Comparison of ENCODE assay signal across 8 cellular contexts in genomic region chr3:171614318-171614967, GRCh38.
DNase-seq lines count a peak whose midpoint lies in the region; ATAC-seq and TF ChIP-seq lines count a peak whose summit lies in the region.

No MANE protein-coding gene starts in this region.

- DNase-seq in CD14-positive monocyte (ENCODE audit: low spot score) = no peak
- peak; percentile 47 to 58 for DNase-seq in HAP-1 (ENCODE audit: low spot score in 2 of 2)
- DNase-seq in lower lobe of right lung = no peak
- DNase-seq in ureter (ENCODE audit: low spot score) = no peak
- DNase-seq in activated CD4-positive, CD25-positive, alpha-beta regulatory T cell (lab: John Stamatoyannopoulos, UW) = no peak

- intact Hi-C loops in CD14-positive monocyte (cut with micrococcal nuclease) = no loop called here
- intact Hi-C loops in lower lobe of right lung (cut with DNase I) = no loop called here

- H3K4me3 ChIP-seq in HAP-1 (no peak overlapping the region), lower lobe of right lung (no peak overlapping the region)

- peak overlapping the region in 1 of 7 donors; percentile 16 for H3K27ac Mint-ChIP-seq in CD14-positive monocyte
- no peak overlapping the region for H3K27ac Mint-ChIP-seq in brain

- H3K27me3 ChIP-seq in HAP-1 (ENCODE audit: low read depth) = no peaks in the 10 kb centered on the region
- no peaks in the 10 kb centered on the region for H3K27me3 ChIP-seq in lower lobe of right lung (ENCODE audit: low read depth)

- H3K36me3 Mint-ChIP-seq in CD14-positive monocyte (peaks cover 54 to 81% of the 10 kb centered on the region in 2 donors), brain (peaks cover 19% of the 10 kb centered on the region)

- no peaks in the 10 kb centered on the region for H3K36me3 ChIP-seq in HAP-1 (replicated peaks)
- H3K36me3 ChIP-seq in lower lobe of right lung = peaks cover 18% of the 10 kb centered on the region

- H3K4me3 Mint-ChIP-seq in CD14-positive monocyte (no peak overlapping the region), brain (no peak overlapping the region)

- TF ChIP-seq CTCF in CD14-positive monocyte (IDR thresholded peaks at IDR 0.05) = peak; percentile 38
- peak; percentile 27 to 63 for TF ChIP-seq CTCF in brain (conservative IDR thresholded peaks at IDR 0.05)
- peak; percentile 28 for TF ChIP-seq CTCF in lower lobe of right lung (IDR thresholded peaks at IDR 0.05)

- peak in 1 of 2 donors; percentile 54 for ATAC-seq in lower lobe of right lung
- ATAC-seq in GM19023 (IDR thresholded peaks at IDR 0.05; ENCODE audit: unreplicated experiment) = no peak
- no peak for ATAC-seq in GM18870 (IDR thresholded peaks at IDR 0.05; ENCODE audit: unreplicated experiment)

- H3K27ac ChIP-seq in lower lobe of right lung = no peak overlapping the region

- H3K4me1 ChIP-seq in HAP-1 (no peaks in the 10 kb centered on the region; the same call in 1 of the 2 replicates), lower lobe of right lung (no peaks in the 10 kb centered on the region)

- H3K9me3 ChIP-seq in HAP-1 (no peaks in the 10 kb centered on the region; the same call in 1 of the 2 replicates), lower lobe of right lung (no peaks in the 10 kb centered on the region)

- H3K9me3 Mint-ChIP-seq in CD14-positive monocyte (peaks cover 0 to 2% (median 0%) of the 10 kb centered on the region in 7 donors), brain (peaks cover 4 to 10% (median 5%) of the 10 kb centered on the region in 5 experiments)

- no peaks in the 10 kb centered on the region for H3K4me1 Mint-ChIP-seq in CD14-positive monocyte
- H3K4me1 Mint-ChIP-seq in brain = peaks cover 17% of the 10 kb centered on the region

- H3K27me3 Mint-ChIP-seq in CD14-positive monocyte (ENCODE audit: low read depth in 3 of 3) = no peaks in the 10 kb centered on the region
- H3K27me3 Mint-ChIP-seq in brain = peaks cover 3% of the 10 kb centered on the region

- in situ Hi-C loops in HAP-1 (cut with MboI; ENCODE audit: low sequenced_read_pairs) = no loop called here

Comparison
In these comparisons a context has a peak if more than half of its experiments do, and no peak if none do; other contexts are left out.
1. DNase-seq: peak in HAP-1 (2 of 2); none in CD14-positive monocyte (single experiment), lower lobe of right lung (single experiment), ureter (single experiment) and activated CD4-positive, CD25-positive, alpha-beta regulatory T cell (0 of 4).
2. Peak in every context shown above with its lines, with median percentiles within 50 percentile points of each other: CTCF ChIP-seq.